In genomic region chr11:67371549-67372231, GRCh38 we compare ENCODE assay signal across 8 cellular contexts. TPM values are rescaled to one million over a fixed set of nuclear protein-coding genes. Genes with fewer than 3 reads are reported as not detected.
DNase-seq lines count a peak whose midpoint lies in the region; ATAC-seq, FAIRE-seq and TF ChIP-seq lines count a peak whose summit lies in the region.

No MANE protein-coding gene starts in this region.

- 23% methylated on average over 16 of the region's 18 CpGs for WGBS in GM12878 (ENCODE audit: insufficient coverage, insufficient replicate concordance, low lambda C conversion rate, missing lambda C conversion rate)

- no peak for TF ChIP-seq EP300 in GM12878 (IDR thresholded peaks at IDR 0.05; ENCODE audit: borderline replicate concordance in 1 of 2, control insufficient read depth in 1 of 2, low read depth in 2 of 2, low read length in 2 of 2)

- H3K9me3 Mint-ChIP-seq in stimulated activated naive B cell treated with anti-CD40 and anti-IgM and Interleukin-4, amounts not matched to agents 10 μg/mL and 1 μg/mL and 100 μg/mL, for 72 hours = no peaks in the 10 kb centered on the region

- CTCF ChIA-PET in GM12878 (lab: Yijun Ruan, JAX) = interaction anchor here (0.6 to 26.2 kb wide), 6 partner anchors 8 to 234 kb away, joined by 3 to 1301 read pairs (median 22); partner anchors contain the start of genes CLCF1, POLD4 and RAD9A

- no peak overlapping the region for H3K4me3 ChIP-seq in GM12878

- peaks cover 2 to 9% of the 10 kb centered on the region in 2 experiments; a peak in 3 of 4 replicates for H3K27me3 ChIP-seq in GM12878 (replicated peaks in 1 of 2; ENCODE audit: control insufficient read depth in 2 of 2, insufficient read depth in 2 of 2, low read length in 1 of 2)

- no peaks in the 10 kb centered on the region for H3K27me3 Mint-ChIP-seq in stimulated activated naive B cell treated with anti-CD40 and anti-IgM and Interleukin-4, amounts not matched to agents 10 μg/mL and 1 μg/mL and 100 μg/mL, for 72 hours

- 0 out of 2 replicates have a peak, but pooled peaks have one; percentile 22 for TF ChIP-seq RAD21 in GM12878 (IDR thresholded peaks at IDR 0.05; ENCODE audit: insufficient read depth, low read depth, low read length)

- H3K4me2 ChIP-seq in GM12878 (ENCODE audit: control insufficient read depth, insufficient read depth) = peak overlapping the region; percentile 48; the same call in 1 of the 2 replicates

- POLR2A ChIA-PET in GM12878 (lab: Charles Lee) = interaction anchor here (0.5 to 5.1 kb wide), 6 partner anchors 9 to 30 kb away, joined by 3 to 42 read pairs (median 8); partner anchors contain the start of genes POLD4 and PPP1CA

- intact Hi-C loops in GM12878 (cut with micrococcal nuclease; ENCODE audit: unreplicated experiment) = loop anchor here (2.0 kb wide), 1 partner anchor 15 kb away; no protein-coding TSS in a partner anchor

- H4K20me1 ChIP-seq in GM12878 (ENCODE audit: control insufficient read depth, insufficient read depth) = peaks cover 8% of the 10 kb centered on the region; the same call in 1 of the 2 replicates

- no peaks in the 10 kb centered on the region for H3K36me3 ChIP-seq in GM12878 (ENCODE audit: control insufficient read depth in 2 of 2, insufficient read depth in 2 of 2, low read length in 1 of 2)

- DNase-seq in DMS79 treated with DMSO at 0.1 percent for 48 hours (lab: John Stamatoyannopoulos, UW) (peak; percentile 20), DMS79 (lab: John Stamatoyannopoulos, UW) (no peak), NCI-H69 (lab: John Stamatoyannopoulos, UW) (peak; percentile 33), GM12878 (ENCODE audit: low read depth, low spot score) (no peak), iPS-NIHi7 (ENCODE audit: extremely low spot score) (peak; percentile 66)
- DNase-seq in stimulated activated naive B cell treated with anti-CD40 and anti-IgM and Interleukin-4, amounts not matched to agents 10 μg/mL and 1 μg/mL and 100 μg/mL, for 72 hours = no peak

- no peak for TF ChIP-seq POLR2A in GM12878 (IDR thresholded peaks at IDR 0.05; ENCODE audit: low read depth, low read length)

- peaks cover 25% of the 10 kb centered on the region for H3K4me1 ChIP-seq in GM12878 (ENCODE audit: control insufficient read depth, insufficient read depth, low read length)

- in situ Hi-C loops in GM12878 (cut with MboI) = no loop called here

- SMC1A ChIA-PET in GM12878 (lab: Charles Lee; ENCODE audit: uncharacterized antibody, unreplicated experiment) = interaction anchor here (1.1 to 21.3 kb wide), 6 partner anchors 9 to 32 kb away, joined by 3 to 646 read pairs (median 5); partner anchors contain the start of genes POLD4 and TBC1D10C

- no peaks in the 10 kb centered on the region for H3K9me3 ChIP-seq in GM12878 (replicated peaks; ENCODE audit: control insufficient read depth, insufficient read depth, low read length)

- FAIRE-seq in GM12878 (lab: Jason Lieb, UNC) = no peak

- RAD21 ChIA-PET in GM12878 (lab: Charles Lee; ENCODE audit: unreplicated experiment) = interaction anchor here (1.1 to 6.5 kb wide), 4 partner anchors 9 to 26 kb away, joined by 9 to 122 read pairs (median 10); partner anchors contain the start of gene POLD4

- peak; percentile 51 to 57 (median 52) for TF ChIP-seq CTCF in GM12878 (IDR thresholded peaks at IDR 0.05 in 2 of 3, conservative IDR thresholded peaks at IDR 0.05 in 1 of 3; ENCODE audit: control insufficient read depth in 2 of 3, extremely low read depth in 1 of 3, insufficient read depth in 1 of 3, low read depth in 3 of 3, low read length in 3 of 3)

- no peak overlapping the region for H2AFZ ChIP-seq in GM12878 (ENCODE audit: control insufficient read depth, low read depth, low read length)

- ATAC-seq in GM12878 (peak; percentile 67), HG02763 (IDR thresholded peaks at IDR 0.05; ENCODE audit: unreplicated experiment) (no peak), HG02798 (IDR thresholded peaks at IDR 0.05; ENCODE audit: poor library complexity, unreplicated experiment) (no peak)
- peak; percentile 41 for ATAC-seq in stimulated activated naive B cell treated with anti-CD40 and anti-IgM and Interleukin-4, amounts not matched to agents 10 μg/mL and 1 μg/mL and 100 μg/mL, for 72 hours (replicated peaks)

- peak overlapping the region; percentile 85 to 92 for H3K4me3 Mint-ChIP-seq in stimulated activated naive B cell treated with anti-CD40 and anti-IgM and Interleukin-4, amounts not matched to agents 10 μg/mL and 1 μg/mL and 100 μg/mL, for 72 hours

- peaks cover 5 to 32% of the 10 kb centered on the region in 2 donors for H3K36me3 Mint-ChIP-seq in stimulated activated naive B cell treated with anti-CD40 and anti-IgM and Interleukin-4, amounts not matched to agents 10 μg/mL and 1 μg/mL and 100 μg/mL, for 72 hours

- no peak overlapping the region; the same call in 1 of the 2 replicates for H3K9ac ChIP-seq in GM12878 (ENCODE audit: control insufficient read depth, insufficient read depth, low read length)

- H3K27ac ChIP-seq in GM12878 (ENCODE audit: control insufficient read depth, insufficient read depth) = no peak overlapping the region

- peak overlapping the region; percentile 95 for H3K27ac Mint-ChIP-seq in stimulated activated naive B cell treated with anti-CD40 and anti-IgM and Interleukin-4, amounts not matched to agents 10 μg/mL and 1 μg/mL and 100 μg/mL, for 72 hours

- peaks cover 57 to 70% of the 10 kb centered on the region in 2 donors for H3K4me1 Mint-ChIP-seq in stimulated activated naive B cell treated with anti-CD40 and anti-IgM and Interleukin-4, amounts not matched to agents 10 μg/mL and 1 μg/mL and 100 μg/mL, for 72 hours

- BruUV-seq in GM12878 (replicated peaks; lab: Mats Ljungman, UMichigan) = no TSS peak

- H3K79me2 ChIP-seq in GM12878 (ENCODE audit: control insufficient read depth, insufficient read depth, low read length) = no peaks in the 10 kb centered on the region

RNA-seq across cellular contexts. Expression of gene CLCF1, which starts 1.7 kb away (rescaled TPM):
- 0.98 and 1.1 TPM in 2 replicates for total RNA-seq in GM12878 (2013; cell fraction: nucleolus; rRNA removed)
- total RNA-seq in GM12878 (2014; rRNA removed) (0.68 and 0.82 TPM in 2 replicates), GM12878 (2014; rRNA removed; fragmentation: Illumina TruSeq; extraction: Trizol) (0.63 and 0.64 TPM in 2 replicates), GM12878 (2021) (1.3 and 1.5 TPM in 2 replicates)
- polyA plus RNA-seq in GM12878 (2011; ENCODE audit: low read depth) = 0.31 TPM
- polyA plus RNA-seq in GM12878 (2011; rRNA removed) (0.12 and 0.16 TPM in 2 replicates), GM12878 (2014; fragmentation: Illumina TruSeq; extraction: Trizol) (0.25 and 0.79 TPM in 2 replicates), GM12878 (2014; fragmentation: Nextera tagmentation; extraction: Ambion mirVana) (under 1 TPM; 0.24 to 0.58 TPM), GM12878 (2014; rRNA removed) (2.1 and 2.4 TPM in 2 replicates), GM12878 (2016; fragmentation: Nextera tagmentation; extraction: Ambion mirVana) (under 1 TPM in 1 of 2 experiments, not detected in 1; 0.35 TPM)
- polyA plus RNA-seq in GM12878 (2011; cell fraction: cytosol; rRNA removed) = 0.42 and 0.45 TPM in 2 replicates
- 0.84 and 1.2 TPM in 2 replicates for polyA plus RNA-seq in GM12878 (2011; cell fraction: nucleus; rRNA removed)
- 0.74 and 0.87 TPM in 2 replicates for polyA plus RNA-seq in GM12878 (2012)
- polyA minus RNA-seq in GM12878 (2011; rRNA and poly(A)+ RNA removed) = 0.37 and 0.52 TPM in 2 replicates
- polyA minus RNA-seq in GM12878 (2011; cell fraction: cytosol; rRNA and poly(A)+ RNA removed) = not detected in 2 replicates
- polyA minus RNA-seq in GM12878 (2011; cell fraction: nucleus; rRNA and poly(A)+ RNA removed) = 0.24 and 0.38 TPM in 2 replicates

RNA-seq across cellular contexts. Expression of gene POLD4, which starts 18.3 kb away (rescaled TPM):
- 56.1 and 63.5 TPM in 2 replicates for total RNA-seq in GM12878 (2013; cell fraction: nucleolus; rRNA removed)
- 140 and 142 TPM in 2 replicates for total RNA-seq in GM12878 (2014; rRNA removed)
- total RNA-seq in GM12878 (2014; rRNA removed; fragmentation: Illumina TruSeq; extraction: Trizol) = 46.8 and 51.2 TPM in 2 replicates
- 103 and 110 TPM in 2 replicates for total RNA-seq in GM12878 (2021)
- 80.8 TPM for polyA plus RNA-seq in GM12878 (2011; ENCODE audit: low read depth)
- 43.4 and 72.8 TPM in 2 replicates for polyA plus RNA-seq in GM12878 (2011; rRNA removed)
- polyA plus RNA-seq in GM12878 (2011; cell fraction: cytosol; rRNA removed) = 189 and 201 TPM in 2 replicates
- polyA plus RNA-seq in GM12878 (2011; cell fraction: nucleus; rRNA removed) = 133 and 135 TPM in 2 replicates
- 174 and 197 TPM in 2 replicates for polyA plus RNA-seq in GM12878 (2012)
- polyA plus RNA-seq in GM12878 (2014; fragmentation: Illumina TruSeq; extraction: Trizol) = 11.5 and 25.8 TPM in 2 replicates
- polyA plus RNA-seq in GM12878 (2014; fragmentation: Nextera tagmentation; extraction: Ambion mirVana) = 10 to 100 TPM in 1 of 2 experiments, 1 to 10 TPM in 1; 8.1 to 23.5 TPM
- 176 and 184 TPM in 2 replicates for polyA plus RNA-seq in GM12878 (2014; rRNA removed)
- 100 to 1,000 TPM; 120 to 125 TPM for polyA plus RNA-seq in GM12878 (2016; fragmentation: Nextera tagmentation; extraction: Ambion mirVana)
- 22.5 and 64.9 TPM in 2 replicates for polyA minus RNA-seq in GM12878 (2011; rRNA and poly(A)+ RNA removed)
- polyA minus RNA-seq in GM12878 (2011; cell fraction: cytosol; rRNA and poly(A)+ RNA removed) = 39.0 and 41.6 TPM in 2 replicates
- 35.1 and 49.9 TPM in 2 replicates for polyA minus RNA-seq in GM12878 (2011; cell fraction: nucleus; rRNA and poly(A)+ RNA removed)

RNA-seq across cellular contexts. Expression of gene RAD9A, which starts 20.1 kb away (rescaled TPM):
- total RNA-seq in GM12878 (2013; cell fraction: nucleolus; rRNA removed) = 30.1 and 32.3 TPM in 2 replicates
- 21.0 and 21.9 TPM in 2 replicates for total RNA-seq in GM12878 (2014; rRNA removed)
- total RNA-seq in GM12878 (2014; rRNA removed; fragmentation: Illumina TruSeq; extraction: Trizol) = 8.2 TPM in 2 replicates
- 29.5 and 32.7 TPM in 2 replicates for total RNA-seq in GM12878 (2021)
- 12.9 TPM for polyA plus RNA-seq in GM12878 (2011; ENCODE audit: low read depth)
- polyA plus RNA-seq in GM12878 (2011; rRNA removed) = 9.6 and 18.6 TPM in 2 replicates
- polyA plus RNA-seq in GM12878 (2011; cell fraction: cytosol; rRNA removed) = 31.8 and 50.4 TPM in 2 replicates
- 114 and 143 TPM in 2 replicates for polyA plus RNA-seq in GM12878 (2011; cell fraction: nucleus; rRNA removed)
- 21.3 and 26.9 TPM in 2 replicates for polyA plus RNA-seq in GM12878 (2012)
- polyA plus RNA-seq in GM12878 (2014; fragmentation: Illumina TruSeq; extraction: Trizol) = 5.8 and 15.6 TPM in 2 replicates
- polyA plus RNA-seq in GM12878 (2014; fragmentation: Nextera tagmentation; extraction: Ambion mirVana) = 1 to 10 TPM; 1.1 to 3.6 TPM
- 36.2 and 37.6 TPM in 2 replicates for polyA plus RNA-seq in GM12878 (2014; rRNA removed)
- 10 to 100 TPM; 22.0 to 25.6 TPM for polyA plus RNA-seq in GM12878 (2016; fragmentation: Nextera tagmentation; extraction: Ambion mirVana)
- 7.2 and 11.3 TPM in 2 replicates for polyA minus RNA-seq in GM12878 (2011; rRNA and poly(A)+ RNA removed)
- 4.8 and 10.5 TPM in 2 replicates for polyA minus RNA-seq in GM12878 (2011; cell fraction: cytosol; rRNA and poly(A)+ RNA removed)
- polyA minus RNA-seq in GM12878 (2011; cell fraction: nucleus; rRNA and poly(A)+ RNA removed) = 14.0 and 24.6 TPM in 2 replicates

RNA-seq across cellular contexts. Expression of gene PPP1CA, which starts 30.0 kb away (rescaled TPM):
- total RNA-seq in GM12878 (2013; cell fraction: nucleolus; rRNA removed) = 38.1 and 44.1 TPM in 2 replicates
- total RNA-seq in GM12878 (2014; rRNA removed) (342 and 371 TPM in 2 replicates), GM12878 (2014; rRNA removed; fragmentation: Illumina TruSeq; extraction: Trizol) (170 and 176 TPM in 2 replicates), GM12878 (2021) (265 and 269 TPM in 2 replicates)
- 75.3 TPM for polyA plus RNA-seq in GM12878 (2011; ENCODE audit: low read depth)
- polyA plus RNA-seq in GM12878 (2011; rRNA removed) (86.0 and 211 TPM in 2 replicates), GM12878 (2014; fragmentation: Illumina TruSeq; extraction: Trizol) (128 and 202 TPM in 2 replicates), GM12878 (2014; fragmentation: Nextera tagmentation; extraction: Ambion mirVana) (10 to 100 TPM; 26.4 to 41.7 TPM), GM12878 (2014; rRNA removed) (306 and 326 TPM in 2 replicates), GM12878 (2016; fragmentation: Nextera tagmentation; extraction: Ambion mirVana) (100 to 1,000 TPM; 417 to 458 TPM)
- 440 and 506 TPM in 2 replicates for polyA plus RNA-seq in GM12878 (2011; cell fraction: cytosol; rRNA removed)
- 220 and 242 TPM in 2 replicates for polyA plus RNA-seq in GM12878 (2011; cell fraction: nucleus; rRNA removed)
- 174 and 181 TPM in 2 replicates for polyA plus RNA-seq in GM12878 (2012)
- 121 and 204 TPM in 2 replicates for polyA minus RNA-seq in GM12878 (2011; rRNA and poly(A)+ RNA removed)
- 83.8 and 94.6 TPM in 2 replicates for polyA minus RNA-seq in GM12878 (2011; cell fraction: cytosol; rRNA and poly(A)+ RNA removed)
- 49.0 and 75.9 TPM in 2 replicates for polyA minus RNA-seq in GM12878 (2011; cell fraction: nucleus; rRNA and poly(A)+ RNA removed)

RNA-seq across cellular contexts. Expression of gene TBC1D10C, which starts 32.2 kb away (rescaled TPM):
- 59.5 and 60.3 TPM in 2 replicates for total RNA-seq in GM12878 (2013; cell fraction: nucleolus; rRNA removed)
- total RNA-seq in GM12878 (2014; rRNA removed) (52.0 and 60.0 TPM in 2 replicates), GM12878 (2014; rRNA removed; fragmentation: Illumina TruSeq; extraction: Trizol) (18.4 and 19.5 TPM in 2 replicates), GM12878 (2021) (77.4 and 80.7 TPM in 2 replicates)
- polyA plus RNA-seq in GM12878 (2011; ENCODE audit: low read depth) = 12.8 TPM
- polyA plus RNA-seq in GM12878 (2011; rRNA removed) (9.6 and 15.4 TPM in 2 replicates), GM12878 (2014; fragmentation: Illumina TruSeq; extraction: Trizol) (3.4 and 13.5 TPM in 2 replicates), GM12878 (2014; fragmentation: Nextera tagmentation; extraction: Ambion mirVana) (1 to 10 TPM; 1.1 to 6.6 TPM), GM12878 (2014; rRNA removed) (83.4 and 85.3 TPM in 2 replicates), GM12878 (2016; fragmentation: Nextera tagmentation; extraction: Ambion mirVana) (10 to 100 TPM; 61.8 to 73.3 TPM)
- polyA plus RNA-seq in GM12878 (2011; cell fraction: cytosol; rRNA removed) = 27.2 and 41.2 TPM in 2 replicates
- 200 and 210 TPM in 2 replicates for polyA plus RNA-seq in GM12878 (2011; cell fraction: nucleus; rRNA removed)
- 48.1 and 51.7 TPM in 2 replicates for polyA plus RNA-seq in GM12878 (2012)
- polyA minus RNA-seq in GM12878 (2011; rRNA and poly(A)+ RNA removed) = 8.1 and 20.2 TPM in 2 replicates
- polyA minus RNA-seq in GM12878 (2011; cell fraction: cytosol; rRNA and poly(A)+ RNA removed) = 9.6 and 12.3 TPM in 2 replicates
- polyA minus RNA-seq in GM12878 (2011; cell fraction: nucleus; rRNA and poly(A)+ RNA removed) = 26.1 and 33.3 TPM in 2 replicates

Comparison
In these comparisons a context has a peak if more than half of its experiments do, and no peak if none do; other contexts are left out.
1. DNase-seq: peak in DMS79 treated with DMSO at 0.1 percent for 48 hours (single experiment), NCI-H69 (single experiment) and iPS-NIHi7 (single experiment); none in DMS79 (single experiment), GM12878 (single experiment) and stimulated activated naive B cell treated with anti-CD40 and anti-IgM and Interleukin-4, amounts not matched to agents 10 μg/mL and 1 μg/mL and 100 μg/mL, for 72 hours (single experiment).
2. ATAC-seq: peak in GM12878 (single experiment) and stimulated activated naive B cell treated with anti-CD40 and anti-IgM and Interleukin-4, amounts not matched to agents 10 μg/mL and 1 μg/mL and 100 μg/mL, for 72 hours (2 of 2); none in HG02763 (single experiment) and HG02798 (single experiment).